16 cellular contexts compared by ENCODE assay signal in genomic region chr7:122014697-122015096, GRCh38.
A peak's percentile ranks its signal among the peaks of the same experiment; 100 is the strongest.
DNase-seq lines count a peak whose midpoint lies in the region; ATAC-seq and TF ChIP-seq lines count a peak whose summit lies in the region.
"Had no signal": no experiment of that assay in that cellular context is flagged by ENCODE, and none has a peak within 500 bp of the region (broad histone marks: within the 10 kb centered on the region; RNA-seq: fewer than 3 reads in every experiment).

No MANE protein-coding gene starts in this region.

- no peak for TF ChIP-seq EP300 in sigmoid colon (IDR thresholded peaks at IDR 0.05)

- no peaks in the 10 kb centered on the region for H3K36me3 ChIP-seq in MM.1S (replicated peaks; ENCODE audit: insufficient read depth, low read length)
- no peaks in the 10 kb centered on the region for H3K36me3 ChIP-seq in heart left ventricle
- no peaks in the 10 kb centered on the region for H3K36me3 ChIP-seq in sigmoid colon
- H3K36me3 ChIP-seq: brain microvascular endothelial cell had no signal

- H3K27me3 ChIP-seq in MM.1S (replicated peaks; ENCODE audit: insufficient read depth, low read length) = no peaks in the 10 kb centered on the region
- H3K27me3 ChIP-seq in heart left ventricle = peaks cover 0 to 3% (median 0%) of the 10 kb centered on the region in 9 donors
- H3K27me3 ChIP-seq in sigmoid colon = no peaks in the 10 kb centered on the region
- H3K27me3 ChIP-seq: brain microvascular endothelial cell had no signal

- TF ChIP-seq POLR2A in heart left ventricle (IDR thresholded peaks at IDR 0.05) (no peak), sigmoid colon (IDR thresholded peaks at IDR 0.05) (no peak)

- H3K4me2 ChIP-seq in MM.1S (ENCODE audit: low read depth, low read length) = no peak overlapping the region

- H2AFZ ChIP-seq in MM.1S (ENCODE audit: low read length) = no peak overlapping the region

- H3K4me3 ChIP-seq in MM.1S (ENCODE audit: low read length) (no peak overlapping the region), cardiac fibroblast (replicated peaks in 1 of 2; ENCODE audit: low read depth in 2 of 2, low read length in 2 of 2) (no peak overlapping the region), heart left ventricle (no peak overlapping the region), sigmoid colon (no peak overlapping the region)

- no peaks in the 10 kb centered on the region for H3K27me3 Mint-ChIP-seq in neural crest cell (ENCODE audit: low read depth)
- H3K27me3 Mint-ChIP-seq: T-helper 17 cell had no signal

- no peak for ATAC-seq in HG03025 (IDR thresholded peaks at IDR 0.05; ENCODE audit: low FRiP score, unreplicated experiment)
- ATAC-seq in heart left ventricle = no peak
- ATAC-seq: T-helper 17 cell had no signal

- no peaks in the 10 kb centered on the region for H3K9me3 Mint-ChIP-seq in neural crest cell

- no peaks in the 10 kb centered on the region for H3K9me3 ChIP-seq in MM.1S (replicated peaks; ENCODE audit: insufficient read depth, low read length)
- no peaks in the 10 kb centered on the region for H3K9me3 ChIP-seq in heart left ventricle
- no peaks in the 10 kb centered on the region for H3K9me3 ChIP-seq in sigmoid colon

- H3K27ac ChIP-seq in MM.1S (ENCODE audit: low read length) (no peak overlapping the region), heart left ventricle (no peak overlapping the region), sigmoid colon (no peak overlapping the region)
- H3K27ac ChIP-seq: brain microvascular endothelial cell had no signal

- no peaks in the 10 kb centered on the region for H3K4me1 Mint-ChIP-seq in neural crest cell
- H3K4me1 Mint-ChIP-seq: T-helper 17 cell had no signal

- H3K9ac ChIP-seq in MM.1S (ENCODE audit: low read length) = no peak overlapping the region

- no peak overlapping the region for H3K27ac Mint-ChIP-seq in neural crest cell (ENCODE audit: unreplicated experiment)
- H3K27ac Mint-ChIP-seq: T-helper 17 cell had no signal

- TF ChIP-seq CTCF in MM.1S (IDR thresholded peaks at IDR 0.05; ENCODE audit: low read length) (peak; percentile 36), cardiac fibroblast (IDR thresholded peaks at IDR 0.05; ENCODE audit: low read depth, low read length) (peak; percentile 23), neural crest cell (conservative IDR thresholded peaks at IDR 0.05) (peak; percentile 48), heart left ventricle (IDR thresholded peaks at IDR 0.05) (no peak), sigmoid colon (IDR thresholded peaks at IDR 0.05) (no peak)

- H3K4me1 ChIP-seq in MM.1S (ENCODE audit: low read length) (peaks cover 13% of the 10 kb centered on the region), heart left ventricle (no peaks in the 10 kb centered on the region), sigmoid colon (no peaks in the 10 kb centered on the region)

- H4K20me1 ChIP-seq in MM.1S (ENCODE audit: insufficient read depth, low read length) = no peaks in the 10 kb centered on the region

- 89 to 98% (median 96%) methylated on average over 1 of the region's 1 CpG for WGBS in heart left ventricle, 4 donors
- 85 to 88% methylated on average over 1 of the region's 1 CpG for WGBS in sigmoid colon, 2 donors

- intact Hi-C loops in heart left ventricle (cut with DNase I) = no loop called here
- intact Hi-C loops in sigmoid colon (cut with DNase I) = no loop called here

- H3K9me2 ChIP-seq in MM.1S (replicated peaks; ENCODE audit: insufficient read depth, low read length) = no peaks in the 10 kb centered on the region

- no peak overlapping the region for H3K4me3 Mint-ChIP-seq in neural crest cell
- H3K4me3 Mint-ChIP-seq: T-helper 17 cell had no signal

- H3K79me2 ChIP-seq in MM.1S (ENCODE audit: low read length) = no peaks in the 10 kb centered on the region

- peaks cover 5% of the 10 kb centered on the region; the same call in 1 of the 2 replicates for H3F3A ChIP-seq in MM.1S (ENCODE audit: insufficient read depth, low read length)

- peaks cover 34% of the 10 kb centered on the region for H3K36me3 Mint-ChIP-seq in neural crest cell (ENCODE audit: low read depth)

- DNase-seq in DMS53 (lab: John Stamatoyannopoulos, UW) = peak; percentile 47
- peak; percentile 25 for DNase-seq in MM.1S
- peak; percentile 11 to 22 for DNase-seq in cardiac fibroblast (ENCODE audit: low read depth in 2 of 2)
- DNase-seq in neural crest cell (ENCODE audit: low read depth, low spot score) = no peak
- DNase-seq in NCI-H2029 treated with DMSO at 0.1 percent for 48 hours (lab: John Stamatoyannopoulos, UW) = no peak
- DNase-seq in heart left ventricle = no peak
- no peak for DNase-seq in sigmoid colon
- DNase-seq: activated naive CD4-positive, alpha-beta T cell; brain microvascular endothelial cell; C1 segment of cervical spinal cord; NCI-H2081 treated with DMSO at 0.1 percent for 48 hours; NCI-H524 treated with DMSO at 0.1 percent for 48 hours; RPMI8226; stimulated activated CD4-positive, alpha-beta T cell treated with anti-CD3 and anti-CD28 coated beads, Interleukin-15, amount 100 ng/mL, for 24 hours; T-helper 17 cell had no signal

Comparison
In these comparisons a context has a peak if more than half of its experiments do, and no peak if none do; other contexts are left out.
1. DNase-seq: peak in DMS53 (single experiment), MM.1S (single experiment) and cardiac fibroblast (2 of 2); none in neural crest cell (single experiment), NCI-H2029 treated with DMSO at 0.1 percent for 48 hours (single experiment), heart left ventricle (0 of 5) and sigmoid colon (single experiment).
2. CTCF ChIP-seq: peak in MM.1S (single experiment), cardiac fibroblast (single experiment) and neural crest cell (single experiment); none in heart left ventricle (0 of 12) and sigmoid colon (0 of 4).